1 cellular context compared by ENCODE assay signal in genomic region chr1:8202182-8202905, GRCh38.
TF ChIP-seq lines count a peak whose summit lies in the region.

No MANE protein-coding gene starts in this region.

TF ChIP-seq in HepG2, 621 proteins besides CTCF, POLR2A, EP300 and RAD21 (continued from another document and continues in another):
- TF ChIP-seq HOMEZ (CRISPR knock-in tag; IDR thresholded peaks at IDR 0.05; ENCODE audit: low read depth) (0 out of 2 replicates have a peak, but pooled peaks have one; percentile 18), GABPA (IDR thresholded peaks at IDR 0.05; ENCODE audit: low read depth, low read length) (no peak), GABPA (CRISPR knock-in tag; IDR thresholded peaks at IDR 0.05; ENCODE audit: low read depth) (peak; percentile 44; the same call in 1 of the 2 replicates), NR1H2 (CRISPR knock-in tag; IDR thresholded peaks at IDR 0.05; ENCODE audit: borderline replicate concordance, low read depth) (no peak), HOXA3 (CRISPR knock-in tag; IDR thresholded peaks at IDR 0.05) (peak; percentile 93), NR2F6 (IDR thresholded peaks at IDR 0.05) (no peak; the same call in 1 of the 2 replicates), NR2F6 (CRISPR knock-in tag; IDR thresholded peaks at IDR 0.05) (peak; percentile 43; the same call in 1 of the 2 replicates), MED8 (CRISPR knock-in tag; IDR thresholded peaks at IDR 0.05; ENCODE audit: insufficient replicate concordance) (peak; percentile 31), ZNF589 (CRISPR knock-in tag; conservative IDR thresholded peaks at IDR 0.05) (peak; percentile 64; the same call in 1 of the 2 replicates), ZHX2 (IDR thresholded peaks at IDR 0.05; ENCODE audit: low read depth) (0 out of 2 replicates have a peak, but pooled peaks have one; percentile 38), ZHX2 (CRISPR knock-in tag; IDR thresholded peaks at IDR 0.05; ENCODE audit: borderline replicate concordance) (no peak), ZNF616 (CRISPR knock-in tag; IDR thresholded peaks at IDR 0.05; ENCODE audit: low read depth) (no peak), HDAC1 (CRISPR knock-in tag; IDR thresholded peaks at IDR 0.05) (peak; percentile 20; the same call in 1 of the 2 replicates), ATF2 (CRISPR knock-in tag; IDR thresholded peaks at IDR 0.05) (no peak), IRF9 (CRISPR knock-in tag; IDR thresholded peaks at IDR 0.05; ENCODE audit: borderline replicate concordance) (no peak), NFKBIZ (CRISPR knock-in tag; IDR thresholded peaks at IDR 0.05) (no peak), ZNF547 (CRISPR knock-in tag; IDR thresholded peaks at IDR 0.05) (no peak), ZFP91 (CRISPR knock-in tag; IDR thresholded peaks at IDR 0.05; ENCODE audit: borderline replicate concordance) (peak; percentile 15; the same call in 1 of the 2 replicates), BCL6 (CRISPR knock-in tag; IDR thresholded peaks at IDR 0.05) (peak; percentile 12; the same call in 1 of the 2 replicates), ZBTB2 (CRISPR knock-in tag; IDR thresholded peaks at IDR 0.05; ENCODE audit: low read depth) (0 out of 2 replicates have a peak, but pooled peaks have one; percentile 25), DDIT3 (CRISPR knock-in tag; IDR thresholded peaks at IDR 0.05) (no peak), AKNA (CRISPR knock-in tag; IDR thresholded peaks at IDR 0.05; ENCODE audit: borderline replicate concordance) (no peak), ZFX (CRISPR knock-in tag; IDR thresholded peaks at IDR 0.05; ENCODE audit: low read depth) (peak; percentile 36), TFE3 (CRISPR knock-in tag; IDR thresholded peaks at IDR 0.05) (peak; percentile 45; the same call in 1 of the 2 replicates), ELF4 (CRISPR knock-in tag; IDR thresholded peaks at IDR 0.05; ENCODE audit: borderline replicate concordance) (no peak), MED1 (CRISPR knock-in tag; IDR thresholded peaks at IDR 0.05) (peak; percentile 100), SUZ12 (IDR thresholded peaks at IDR 0.05; ENCODE audit: low read depth, low read length) (no peak), ZMYM3 (CRISPR knock-in tag; IDR thresholded peaks at IDR 0.05) (peak; percentile 41; the same call in 1 of the 2 replicates), BRD4 (CRISPR knock-in tag; IDR thresholded peaks at IDR 0.05) (peak; percentile 72; the same call in 1 of the 2 replicates), IRF2 (CRISPR knock-in tag; IDR thresholded peaks at IDR 0.05) (peak; percentile 72), ZNF3 (CRISPR knock-in tag; IDR thresholded peaks at IDR 0.05) (no peak), HDAC2 (CRISPR knock-in tag; IDR thresholded peaks at IDR 0.05) (peak; percentile 52; the same call in 1 of the 2 replicates), ZNF749 (CRISPR knock-in tag; IDR thresholded peaks at IDR 0.05; ENCODE audit: borderline replicate concordance) (no peak), TOPORS (CRISPR knock-in tag; IDR thresholded peaks at IDR 0.05) (no peak), HINFP (CRISPR knock-in tag; IDR thresholded peaks at IDR 0.05; ENCODE audit: low read depth) (no peak)
